Comparison of ENCODE assay signal across 8 cellular contexts in genomic region chrX:119398974-119399771, GRCh38. TPM values are rescaled to one million over a fixed set of nuclear protein-coding genes. Genes with fewer than 3 reads are reported as not detected.
DNase-seq lines count a peak whose midpoint lies in the region; ATAC-seq and TF ChIP-seq lines count a peak whose summit lies in the region.

TSS of gene SLC25A43 (plus strand) at chrX:119399336. CDS start at chrX:119399404, 68 bp downstream.

- intact Hi-C loops in activated CD4-positive, alpha-beta memory T cell treated with anti-CD3 and anti-CD28 coated beads for 36 hours (cut with micrococcal nuclease), result loop anchor here (1.0 kb wide), 1 partner anchor 70 kb away; no protein-coding TSS in a partner anchor

- TF ChIP-seq CTCF in endodermal cell (conservative IDR thresholded peaks at IDR 0.05) (no peak), mesothelial cell of epicardium (IDR thresholded peaks at IDR 0.05; ENCODE audit: unreplicated experiment) (no peak)

- no peaks in the 10 kb centered on the region for H3K27me3 ChIP-seq in endodermal cell (ENCODE audit: control insufficient read depth, insufficient read depth, low read length, poor library complexity, severe bottlenecking)
- H3K27me3 ChIP-seq in stomach smooth muscle (ENCODE audit: control insufficient read depth in 1 of 2, insufficient read depth in 2 of 2, low read length in 2 of 2), result no peaks in the 10 kb centered on the region

- H3K4me3 ChIP-seq in endodermal cell (ENCODE audit: low read length) (peak within 1 kb of the TSS; percentile 75), stomach smooth muscle (ENCODE audit: low read length in 2 of 2) (peak within 1 kb of the TSS; percentile 53 to 75)

- WGBS in endodermal cell (ENCODE audit: insufficient coverage in 1 of 2, insufficient read length in 1 of 2), 2 experiments, result 2% methylated on average over 75 of the region's 77 CpGs; no CpG with 5 or more reads in 1 of the 2 experiments

- H3K9me3 ChIP-seq in endodermal cell (ENCODE audit: control insufficient read depth, low read length), result no peaks in the 10 kb centered on the region
- no peaks in the 10 kb centered on the region for H3K9me3 ChIP-seq in stomach smooth muscle (ENCODE audit: control insufficient read depth in 2 of 2, low read length in 2 of 2)

- peak; percentile 85 for ATAC-seq in GM21619 (IDR thresholded peaks at IDR 0.05; ENCODE audit: unreplicated experiment)

- H3K27me3 Mint-ChIP-seq in IgD-negative memory B cell, result peaks cover 3% of the 10 kb centered on the region
- H3K27me3 Mint-ChIP-seq in activated CD4-positive, alpha-beta memory T cell treated with anti-CD3 and anti-CD28 coated beads for 36 hours, result no peaks in the 10 kb centered on the region
- H3K27me3 Mint-ChIP-seq in endodermal cell (ENCODE audit: insufficient read depth), result peaks cover 16% of the 10 kb centered on the region
- no peaks in the 10 kb centered on the region for H3K27me3 Mint-ChIP-seq in mesothelial cell of epicardium (ENCODE audit: low read depth)

- H3K36me3 ChIP-seq in endodermal cell (ENCODE audit: control insufficient read depth, insufficient read depth, low read length), result no peaks in the 10 kb centered on the region
- no peaks in the 10 kb centered on the region for H3K36me3 ChIP-seq in stomach smooth muscle (ENCODE audit: control insufficient read depth in 2 of 2, insufficient read depth in 2 of 2, low read length in 2 of 2)

- POLR2A ChIA-PET in activated CD4-positive, alpha-beta memory T cell treated with anti-CD3 and anti-CD28 coated beads for 36 hours (lab: Charles Lee), result interaction anchor here (1.2 kb wide), 1 partner anchor 69 kb away, joined by 3 read pairs; the partner anchor contains the start of gene SLC25A5

- H3K4me1 Mint-ChIP-seq in IgD-negative memory B cell, result peaks cover 11 to 18% (median 17%) of the 10 kb centered on the region in 3 donors
- H3K4me1 Mint-ChIP-seq in activated CD4-positive, alpha-beta memory T cell treated with anti-CD3 and anti-CD28 coated beads for 36 hours (ENCODE audit: low read depth), result peaks cover 19% of the 10 kb centered on the region
- peaks cover 7% of the 10 kb centered on the region for H3K4me1 Mint-ChIP-seq in endodermal cell
- H3K4me1 Mint-ChIP-seq in mesothelial cell of epicardium, result peaks cover 8% of the 10 kb centered on the region

- peak within 1 kb of the TSS; percentile 84 to 97 (median 95) for H3K4me3 Mint-ChIP-seq in IgD-negative memory B cell
- peak within 1 kb of the TSS; percentile 61 for H3K4me3 Mint-ChIP-seq in activated CD4-positive, alpha-beta memory T cell treated with anti-CD3 and anti-CD28 coated beads for 36 hours
- peak within 1 kb of the TSS; percentile 55 for H3K4me3 Mint-ChIP-seq in endodermal cell
- peak within 1 kb of the TSS; percentile 74 for H3K4me3 Mint-ChIP-seq in mesothelial cell of epicardium

- CTCF ChIA-PET in activated CD4-positive, alpha-beta memory T cell treated with anti-CD3 and anti-CD28 coated beads for 36 hours (lab: Charles Lee), result interaction anchor here (1.2 kb wide), 1 partner anchor 69 kb away, joined by 5 read pairs; the partner anchor contains the start of gene SLC25A5

- no peak within 1 kb of the TSS for H3K27ac ChIP-seq in endodermal cell (ENCODE audit: low read depth, low read length)
- H3K27ac ChIP-seq in stomach smooth muscle (ENCODE audit: low read length), result peak within 1 kb of the TSS; percentile 24

- H3K4me1 ChIP-seq in endodermal cell (ENCODE audit: control insufficient read depth, insufficient read depth, low read length) (no peaks in the 10 kb centered on the region), stomach smooth muscle (ENCODE audit: control insufficient read depth, insufficient read depth, low read length) (peaks cover 8% of the 10 kb centered on the region)

- no peaks in the 10 kb centered on the region for H3K36me3 Mint-ChIP-seq in IgD-negative memory B cell
- H3K36me3 Mint-ChIP-seq in activated CD4-positive, alpha-beta memory T cell treated with anti-CD3 and anti-CD28 coated beads for 36 hours, result no peaks in the 10 kb centered on the region
- no peaks in the 10 kb centered on the region for H3K36me3 Mint-ChIP-seq in endodermal cell (ENCODE audit: low read depth)
- no peaks in the 10 kb centered on the region for H3K36me3 Mint-ChIP-seq in mesothelial cell of epicardium

- peak within 1 kb of the TSS; percentile 86 to 94 (median 93) for H3K27ac Mint-ChIP-seq in IgD-negative memory B cell
- peak within 1 kb of the TSS; percentile 39 for H3K27ac Mint-ChIP-seq in activated CD4-positive, alpha-beta memory T cell treated with anti-CD3 and anti-CD28 coated beads for 36 hours
- H3K27ac Mint-ChIP-seq in endodermal cell, result no peak within 1 kb of the TSS
- peak within 1 kb of the TSS; percentile 62 for H3K27ac Mint-ChIP-seq in mesothelial cell of epicardium

- DNase-seq in GM03348 (ENCODE audit: low spot score), result peak; percentile 86
- peak; percentile 38 for DNase-seq in activated CD4-positive, alpha-beta memory T cell treated with anti-CD3 and anti-CD28 coated beads for 36 hours
- DNase-seq in endodermal cell, result peak; percentile 71
- DNase-seq in mesothelial cell of epicardium (ENCODE audit: low spot score in 2 of 2, unreplicated experiment in 2 of 2), result peak; percentile 25 to 39
- no peak for DNase-seq in occipital lobe (lab: John Stamatoyannopoulos, UW)

- peak within 1 kb of the TSS; percentile 44 for H3K9ac ChIP-seq in endodermal cell (ENCODE audit: extremely low read depth, low read length, poor library complexity, severe bottlenecking)
- H3K9ac ChIP-seq in stomach smooth muscle (ENCODE audit: low read length in 2 of 2), result peak within 1 kb of the TSS; percentile 67 to 73

- H3K9me3 Mint-ChIP-seq in IgD-negative memory B cell (no peaks in the 10 kb centered on the region), endodermal cell (peaks cover 61% of the 10 kb centered on the region), mesothelial cell of epicardium (peaks cover 7% of the 10 kb centered on the region)
- H3K9me3 Mint-ChIP-seq in activated CD4-positive, alpha-beta memory T cell treated with anti-CD3 and anti-CD28 coated beads for 36 hours, result no peaks in the 10 kb centered on the region

RNA-seq across cellular contexts. Expression of gene SLC25A43, which starts in this region (rescaled TPM):
- polyA plus RNA-seq in IgD-negative memory B cell, result 12.5 TPM
- 1 to 10 TPM; 6.0 to 6.2 TPM for total RNA-seq in activated CD4-positive, alpha-beta memory T cell treated with anti-CD3 and anti-CD28 coated beads for 36 hours
- total RNA-seq in endodermal cell (1 to 10 TPM; 4.4 to 4.9 TPM), mesothelial cell of epicardium (6.7 to 9.2 TPM (median 8.0 TPM) in 3 replicates), occipital lobe (2.2 TPM)
- 4.0 TPM for polyA plus RNA-seq in endodermal cell (2013, experiment 1 of 2)
- 3.9 TPM for polyA plus RNA-seq in endodermal cell (2013, experiment 2 of 2)
